In genomic region chr2:220999351-220999750, GRCh38 we compare ENCODE assay signal across 18 cellular contexts.
"Had no signal": no experiment of that assay in that cellular context is flagged by ENCODE, and none has a peak within 500 bp of the region (broad histone marks: within the 10 kb centered on the region; RNA-seq: fewer than 3 reads in every experiment).

No MANE protein-coding gene starts in this region.

- H3K27ac ChIP-seq: breast epithelium, epithelial cell of prostate, parathyroid adenoma, tibial nerve, uterus had no signal

- H3K4me3 Mint-ChIP-seq: activated CD8-positive, alpha-beta T cell treated with anti-CD3 and anti-CD28 coated beads for 36 hours; activated T-cell treated with anti-CD3 and anti-CD28 coated beads, Interleukin-2, amount 50 U/mL, for 4 hours; dendritic cell treated with granulocyte-macrophage colony-stimulating factor and Interleukin-4, amounts not matched to agents 40 ng/mL and 50 ng/mL, for 4 days; effector memory CD8-positive, alpha-beta T cell; naive B cell; stimulated activated memory B cell treated with anti-CD40 and anti-IgM and Interleukin-4, amounts not matched to agents 10 μg/mL and 1 μg/mL and 100 μg/mL, for 72 hours; WTC11 had no signal

- H3K79me2 ChIP-seq: parathyroid adenoma had no signal

- H3K36me3 ChIP-seq: breast epithelium, tibial nerve, uterus had no signal

- H3K27ac Mint-ChIP-seq: activated CD8-positive, alpha-beta T cell treated with anti-CD3 and anti-CD28 coated beads for 36 hours; activated naive CD4-positive, alpha-beta T cell treated with anti-CD3 and anti-CD28 coated beads, Interleukin-2, amount 50 U/mL, for 72 hours; dendritic cell treated with granulocyte-macrophage colony-stimulating factor and Interleukin-4, amounts not matched to agents 40 ng/mL and 50 ng/mL, for 4 days; effector memory CD8-positive, alpha-beta T cell; stimulated activated memory B cell treated with anti-CD40 and anti-IgM and Interleukin-4, amounts not matched to agents 10 μg/mL and 1 μg/mL and 100 μg/mL, for 72 hours; WTC11 had no signal

- H3K27me3 ChIP-seq: breast epithelium, tibial nerve, uterus had no signal

- H3K27me3 Mint-ChIP-seq: dendritic cell treated with granulocyte-macrophage colony-stimulating factor and Interleukin-4, amounts not matched to agents 40 ng/mL and 50 ng/mL, for 4 days had no signal

- H3K9me3 Mint-ChIP-seq: activated CD8-positive, alpha-beta T cell treated with anti-CD3 and anti-CD28 coated beads for 36 hours; activated naive CD4-positive, alpha-beta T cell treated with anti-CD3 and anti-CD28 coated beads, Interleukin-2, amount 50 U/mL, for 72 hours; activated T-cell treated with anti-CD3 and anti-CD28 coated beads, Interleukin-2, amount 50 U/mL, for 4 hours; effector memory CD8-positive, alpha-beta T cell; naive B cell; stimulated activated memory B cell treated with anti-CD40 and anti-IgM and Interleukin-4, amounts not matched to agents 10 μg/mL and 1 μg/mL and 100 μg/mL, for 72 hours had no signal

- H3K4me1 ChIP-seq: breast epithelium, parathyroid adenoma, uterus had no signal

- H3K9me3 ChIP-seq: breast epithelium, tibial nerve, uterus had no signal

- DNase-seq: activated CD4-positive, alpha-beta T cell treated with anti-CD3 and anti-CD28 coated beads for 4 hours; activated CD8-positive, alpha-beta T cell treated with anti-CD3 and anti-CD28 coated beads for 36 hours; activated effector memory CD4-positive, alpha-beta T cell treated with anti-CD3 and anti-CD28 coated beads, Interleukin-2, amount 50 U/mL, for 16 hours; activated T-cell treated with anti-CD3 and anti-CD28 coated beads, Interleukin-2, amount 50 U/mL, for 4 hours; effector memory CD8-positive, alpha-beta T cell; naive B cell; stimulated activated CD4-positive, alpha-beta T cell treated with anti-CD3 and anti-CD28 coated beads, Interleukin-12 subunit alpha, Interleukin-12 subunit beta, amount 100 ng/mL, for 4 hours; stimulated activated CD4-positive, alpha-beta T cell treated with anti-CD3 and anti-CD28 coated beads, Interleukin-2, amount 100 ng/mL, for 24 hours; T-helper 2 cell; uterus had no signal

- H3K36me3 Mint-ChIP-seq: activated naive CD4-positive, alpha-beta T cell treated with anti-CD3 and anti-CD28 coated beads, Interleukin-2, amount 50 U/mL, for 72 hours; naive B cell; stimulated activated memory B cell treated with anti-CD40 and anti-IgM and Interleukin-4, amounts not matched to agents 10 μg/mL and 1 μg/mL and 100 μg/mL, for 72 hours; WTC11 had no signal

- H3K4me1 Mint-ChIP-seq: stimulated activated memory B cell treated with anti-CD40 and anti-IgM and Interleukin-4, amounts not matched to agents 10 μg/mL and 1 μg/mL and 100 μg/mL, for 72 hours had no signal

- H3K4me3 ChIP-seq: breast epithelium, tibial nerve, uterus had no signal

- H2AFZ ChIP-seq: parathyroid adenoma had no signal

- H3K9ac ChIP-seq: parathyroid adenoma had no signal
